Comparison of ENCODE assay signal across 9 cellular contexts in genomic region chr14:37599527-37600368, GRCh38. TPM values are rescaled to one million over a fixed set of nuclear protein-coding genes. Genes with fewer than 3 reads are reported as not detected.
DNase-seq lines count a peak whose midpoint lies in the region; ATAC-seq and TF ChIP-seq lines count a peak whose summit lies in the region.
"Had no signal": no experiment of that assay in that cellular context is flagged by ENCODE, and none has a peak within 500 bp of the region (broad histone marks: within the 10 kb centered on the region; RNA-seq: fewer than 3 reads in every experiment).

No MANE protein-coding gene starts in this region.

- H3K27ac ChIP-seq in GM23338 (ENCODE audit: low read depth) (no peak overlapping the region), esophagus (ENCODE audit: low read depth in 2 of 2, low read length in 1 of 2) (peak overlapping the region; percentile 6 to 30), rectal smooth muscle tissue (ENCODE audit: low read depth, low read length) (no peak overlapping the region)

- H3K4me3 ChIP-seq in GM23338 (peak overlapping the region; percentile 55), esophagus (ENCODE audit: low read depth in 1 of 2, low read length in 2 of 2) (peak overlapping the region; percentile 34 to 49), rectal smooth muscle tissue (ENCODE audit: low read length) (peak overlapping the region; percentile 40)

- peaks cover 30% of the 10 kb centered on the region for H4K20me1 ChIP-seq in GM23338 (replicated peaks; ENCODE audit: insufficient read depth)

- no peaks in the 10 kb centered on the region for H3K9me2 ChIP-seq in GM23338 (ENCODE audit: insufficient read depth)

- in situ Hi-C loops in GM13976 (cut with MboI; ENCODE audit: low sequenced_read_pairs, unreplicated experiment): no loop called here

- 4 to 5% methylated on average over 57 of the region's 57 CpGs for whole genome bisulfite sequencing in esophagus, 2 donors

- H3K27me3 ChIP-seq in GM23338 (ENCODE audit: insufficient read depth) (peaks cover 99% of the 10 kb centered on the region), esophagus (ENCODE audit: control insufficient read depth in 1 of 2, insufficient read depth in 2 of 2, low read length in 2 of 2) (peaks cover 0 to 3% of the 10 kb centered on the region in 2 donors), rectal smooth muscle tissue (ENCODE audit: control insufficient read depth, insufficient read depth, low read length) (peaks cover 35% of the 10 kb centered on the region)

- H3K4me1 ChIP-seq in GM23338 (ENCODE audit: insufficient read depth) (peaks cover 44% of the 10 kb centered on the region), esophagus (ENCODE audit: control insufficient read depth in 2 of 2, insufficient read depth in 2 of 2, low read length in 1 of 2) (peaks cover 0 to 10% of the 10 kb centered on the region in 2 donors), rectal smooth muscle tissue (ENCODE audit: control insufficient read depth, insufficient read depth, low read length) (no peaks in the 10 kb centered on the region)

- ATAC-seq in GM23338: peak; percentile 56

- H3K79me2 ChIP-seq in GM23338 (replicated peaks; ENCODE audit: insufficient read depth): no peaks in the 10 kb centered on the region

- H3K9me3 ChIP-seq in esophagus (ENCODE audit: control insufficient read depth in 2 of 2, insufficient read depth in 1 of 2, low read depth in 1 of 2, low read length in 1 of 2): peaks cover 0 to 2% of the 10 kb centered on the region in 2 donors

- 0 out of 3 replicates have a peak, but pooled peaks cover 3% of the 10 kb centered on the region for H3K9me3 Mint-ChIP-seq in GM23338

- H3K4me1 Mint-ChIP-seq in GM23338: peaks cover 38% of the 10 kb centered on the region

- H3K27ac Mint-ChIP-seq in GM23338: no peak overlapping the region; the same call in 1 of the 2 replicates

- H3K36me3 Mint-ChIP-seq in GM23338 (ENCODE audit: low read depth): no peaks in the 10 kb centered on the region; the same call in 2 of the 3 replicates

- peak overlapping the region; percentile 69 for H2AFZ ChIP-seq in GM23338

- peaks cover 94% of the 10 kb centered on the region for H3K27me3 Mint-ChIP-seq in GM23338 (ENCODE audit: insufficient read depth, low read depth, poor library complexity)

- H3K4me3 Mint-ChIP-seq in GM23338: peak overlapping the region; percentile 74

- DNase-seq in GM23338 (ENCODE audit: low spot score): peak; percentile 82
- DNase-seq in NCI-H2227 (lab: John Stamatoyannopoulos, UW; ENCODE audit: unreplicated experiment): peak; percentile 64
- no peak for DNase-seq in SKM-1 (lab: John Stamatoyannopoulos, UW; ENCODE audit: unreplicated experiment)
- DNase-seq in GM13976 (ENCODE audit: low spot score): no peak
- no peak for DNase-seq in putamen (ENCODE audit: low spot score)
- no peak for DNase-seq in RKO (ENCODE audit: low spot score)

- H3F3A ChIP-seq in GM23338 (replicated peaks; ENCODE audit: low read depth): peaks cover 34% of the 10 kb centered on the region

- TF ChIP-seq CTCF in GM23338 (conservative IDR thresholded peaks at IDR 0.05; ENCODE audit: low read depth in 2 of 2): no peak
- no peak for TF ChIP-seq CTCF in GM13976 (IDR thresholded peaks at IDR 0.05; ENCODE audit: borderline replicate concordance, control extremely low read depth, extremely low read depth, insufficient read depth, missing control alignments)

- peak overlapping the region; percentile 77 for H3K4me2 ChIP-seq in GM23338

- H3K9ac ChIP-seq in rectal smooth muscle tissue (ENCODE audit: low read length): no peak overlapping the region

- no peaks in the 10 kb centered on the region for H3K36me3 ChIP-seq in GM23338 (ENCODE audit: insufficient read depth)
- no peaks in the 10 kb centered on the region for H3K36me3 ChIP-seq in esophagus (ENCODE audit: control insufficient read depth in 2 of 2, insufficient read depth in 2 of 2, low read length in 1 of 2)
- no peaks in the 10 kb centered on the region for H3K36me3 ChIP-seq in rectal smooth muscle tissue (ENCODE audit: control insufficient read depth, insufficient read depth, low read length)

TF ChIP-seq in GM23338, 12 proteins besides CTCF, POLR2A, EP300 and RAD21:
- TF ChIP-seq ZNF462 (CRISPR knock-in tag; IDR thresholded peaks at IDR 0.05) (no peak), ETS1 (IDR thresholded peaks at IDR 0.05) (peak; percentile 39; the same call in 1 of the 2 replicates), EZH2phosphoT487 (IDR thresholded peaks at IDR 0.05; ENCODE audit: unreplicated experiment) (peak; percentile 53), NANOG (IDR thresholded peaks at IDR 0.05; ENCODE audit: borderline replicate concordance) (no peak), ZNF114 (CRISPR knock-in tag; IDR thresholded peaks at IDR 0.05) (no peak), EZH2 (IDR thresholded peaks at IDR 0.05; ENCODE audit: low read depth, unreplicated experiment) (peak; percentile 56)

RNA-seq across cellular contexts. Expression of gene TTC6, which starts 4.3 kb away (rescaled TPM):
- not detected in 2 replicates for total RNA-seq in GM23338 (2014; rRNA removed; shearing (Covaris generic))
- 0.31 and 0.37 TPM in 2 replicates for polyA plus RNA-seq in GM23338 (2016; fragmentation: Nextera tagmentation; extraction: Ambion mirVana)
- polyA plus RNA-seq in esophagus: 1 to 10 TPM in 1 of 2 donors, under 1 TPM in 1; 0.27 to 2.4 TPM
- total RNA-seq: myocyte had no signal

RNA-seq across cellular contexts. Expression of gene FOXA1, which starts 4.7 kb away (rescaled TPM):
- 1.8 TPM in 1 of 2 replicates, not detected in the other for total RNA-seq in GM23338 (2014; rRNA removed; shearing (Covaris generic))
- polyA plus RNA-seq in GM23338 (2016; fragmentation: Nextera tagmentation; extraction: Ambion mirVana) (0.12 TPM in 1 of 2 replicates, not detected in the other), esophagus (10 to 100 TPM in 1 of 2 donors, 1 to 10 TPM in 1; 9.5 to 10.1 TPM)

Comparison
In these comparisons a context has a peak if more than half of its experiments do, and no peak if none do; other contexts are left out.
1. DNase-seq: peak in GM23338 (single experiment) and NCI-H2227 (single experiment); none in SKM-1 (single experiment), GM13976 (single experiment), putamen (single experiment) and RKO (single experiment).
2. H3K27ac ChIP-seq: peak in esophagus (2 of 2); none in GM23338 (single experiment) and rectal smooth muscle tissue (single experiment).
3. Peak in every context shown above with its lines, with median percentiles within 50 percentile points of each other: H3K4me3 ChIP-seq.